In genomic region chr6:144347933-144348332, GRCh38 we compare ENCODE assay signal across 10 cellular contexts.
DNase-seq lines count a peak whose midpoint lies in the region; ATAC-seq and TF ChIP-seq lines count a peak whose summit lies in the region.
"Had no signal": no experiment of that assay in that cellular context is flagged by ENCODE, and none has a peak within 500 bp of the region (broad histone marks: within the 10 kb centered on the region; RNA-seq: fewer than 3 reads in every experiment).

No MANE protein-coding gene starts in this region.

- H3K27ac Mint-ChIP-seq in activated B cell treated with CpG ODN at 0.5 μM for 24 hours, result peak overlapping the region; percentile 90
- peak overlapping the region; percentile 90 to 98 (median 96) for H3K27ac Mint-ChIP-seq in immature natural killer cell

- CTCF ChIA-PET in activated B cell treated with CpG ODN at 0.5 μM for 24 hours (lab: Charles Lee), result no interaction called here

- H3K4me1 Mint-ChIP-seq in activated B cell treated with CpG ODN at 0.5 μM for 24 hours (peaks cover 96% of the 10 kb centered on the region), immature natural killer cell (peaks cover 90 to 99% of the 10 kb centered on the region in 2 donors)

- H3K9me3 ChIP-seq in left ventricle myocardium inferior (replicated peaks) (no peaks in the 10 kb centered on the region), upper lobe of left lung (no peaks in the 10 kb centered on the region)

- 92 to 94% methylated on average over 5 of the region's 5 CpGs for WGBS in upper lobe of left lung, 2 donors

- no peak for DNase-seq in left ventricle myocardium inferior
- no peak for DNase-seq in cardiac septum (ENCODE audit: low spot score)
- no peak for DNase-seq in activated B cell treated with CpG ODN at 0.5 μM for 24 hours
- no peak for DNase-seq in immature natural killer cell
- DNase-seq in upper lobe of left lung, result no peak
- no peak for DNase-seq in activated CD4-positive, CD25-positive, alpha-beta regulatory T cell (lab: John Stamatoyannopoulos, UW)
- DNase-seq in GDM1 (lab: John Stamatoyannopoulos, UW), result no peak
- DNase-seq: NCI-H2171 treated with DMSO at 0.1 percent for 48 hours had no signal

- no peaks in the 10 kb centered on the region for H3K27me3 Mint-ChIP-seq in activated B cell treated with CpG ODN at 0.5 μM for 24 hours
- H3K27me3 Mint-ChIP-seq in immature natural killer cell (ENCODE audit: low read depth in 3 of 3), result peaks cover 6 to 14% (median 10%) of the 10 kb centered on the region in 3 donors

- no peaks in the 10 kb centered on the region for H3K9me3 Mint-ChIP-seq in activated B cell treated with CpG ODN at 0.5 μM for 24 hours
- no peaks in the 10 kb centered on the region for H3K9me3 Mint-ChIP-seq in immature natural killer cell

- H3K4me3 Mint-ChIP-seq in activated B cell treated with CpG ODN at 0.5 μM for 24 hours (no peak overlapping the region), immature natural killer cell (peak overlapping the region; percentile 76 to 93 (median 90))

- no peak for TF ChIP-seq EP300 in upper lobe of left lung (IDR thresholded peaks at IDR 0.05)

- TF ChIP-seq POLR2A in upper lobe of left lung (IDR thresholded peaks at IDR 0.05), result no peak

- H3K27ac ChIP-seq in left ventricle myocardium inferior (replicated peaks) (peak overlapping the region; percentile 63), upper lobe of left lung (peak overlapping the region; percentile 22 to 73 (median 52))
- H3K27ac ChIP-seq: SK-N-MC had no signal

- no peaks in the 10 kb centered on the region for H3K27me3 ChIP-seq in left ventricle myocardium inferior (ENCODE audit: low read depth)
- no peaks in the 10 kb centered on the region for H3K27me3 ChIP-seq in upper lobe of left lung

- H3K4me1 ChIP-seq in left ventricle myocardium inferior (peaks cover 93% of the 10 kb centered on the region), upper lobe of left lung (peaks cover 75 to 83% (median 78%) of the 10 kb centered on the region in 4 donors)

- ATAC-seq in activated B cell treated with CpG ODN at 0.5 μM for 24 hours (ENCODE audit: low read depth), result no peak
- no peak for ATAC-seq in upper lobe of left lung (ENCODE audit: low FRiP score in 2 of 2)
- ATAC-seq in GM21381 (IDR thresholded peaks at IDR 0.05; ENCODE audit: unreplicated experiment), result no peak

- intact Hi-C loops in left ventricle myocardium inferior (cut with micrococcal nuclease), result loop anchor here (10.0 kb wide), 1 partner anchor 53 kb away; no protein-coding TSS in a partner anchor
- intact Hi-C loops in cardiac septum (cut with DNase I), result no loop called here
- intact Hi-C loops in activated B cell treated with CpG ODN at 0.5 μM for 24 hours (cut with micrococcal nuclease), result loop anchor here (10.0 kb wide), 1 partner anchor 307 kb away; no protein-coding TSS in a partner anchor

- H3K36me3 ChIP-seq in left ventricle myocardium inferior (no peaks in the 10 kb centered on the region), upper lobe of left lung (no peaks in the 10 kb centered on the region)

- TF ChIP-seq CTCF in left ventricle myocardium inferior (IDR thresholded peaks at IDR 0.05; ENCODE audit: borderline replicate concordance), result no peak
- TF ChIP-seq CTCF in activated B cell treated with CpG ODN at 0.5 μM for 24 hours (IDR thresholded peaks at IDR 0.05), result no peak
- TF ChIP-seq CTCF in upper lobe of left lung (IDR thresholded peaks at IDR 0.05), result no peak

- H3K36me3 Mint-ChIP-seq in activated B cell treated with CpG ODN at 0.5 μM for 24 hours (ENCODE audit: low read depth), result peaks cover 7% of the 10 kb centered on the region
- H3K36me3 Mint-ChIP-seq in immature natural killer cell, result peaks cover 12 to 16% (median 15%) of the 10 kb centered on the region in 3 donors

- H3K4me3 ChIP-seq in left ventricle myocardium inferior, result no peak overlapping the region
- no peak overlapping the region for H3K4me3 ChIP-seq in upper lobe of left lung
- H3K4me3 ChIP-seq: SK-N-MC had no signal

- POLR2A ChIA-PET in activated B cell treated with CpG ODN at 0.5 μM for 24 hours (lab: Charles Lee), result interaction anchor here (1.5 to 2.0 kb wide), 2 partner anchors 13 to 132 kb away, joined by 4 to 7 read pairs; no protein-coding TSS in a partner anchor
